ENCODE assay signal across 20 cellular contexts in genomic region chr5:142811840-142812557, GRCh38. TPM values are rescaled to one million over a fixed set of nuclear protein-coding genes. Genes with fewer than 3 reads are reported as not detected.
A peak's percentile ranks its signal among the peaks of the same experiment; 100 is the strongest.
DNase-seq lines count a peak whose midpoint lies in the region; ATAC-seq and TF ChIP-seq lines count a peak whose summit lies in the region.
"Had no signal": no experiment of that assay in that cellular context is flagged by ENCODE, and none has a peak within 500 bp of the region (broad histone marks: within the 10 kb centered on the region; RNA-seq: fewer than 3 reads in every experiment).

No MANE protein-coding gene starts in this region.

- peak overlapping the region in 1 of 7 donors; percentile 30 for H3K4me3 Mint-ChIP-seq in CD8-positive, alpha-beta memory T cell
- H3K4me3 Mint-ChIP-seq: activated CD4-positive, alpha-beta T cell treated with anti-CD3 and anti-CD28 coated beads, Interleukin-2, amount 10 ng/mL, durations not matched to agents 7 days and 5 days; activated naive CD8-positive, alpha-beta T cell treated with anti-CD3 and anti-CD28 coated beads, Interleukin-2, amount 10 ng/mL, durations not matched to agents 7 days and 5 days; CD4-positive, CD25-positive, alpha-beta regulatory T cell; neural progenitor cell had no signal

- no peak for ATAC-seq in Right ventricle myocardium inferior
- ATAC-seq: GM12878, left cardiac atrium had no signal

- no peaks in the 10 kb centered on the region for H3K9me3 Mint-ChIP-seq in CD8-positive, alpha-beta memory T cell
- H3K9me3 Mint-ChIP-seq: activated CD4-positive, alpha-beta T cell treated with anti-CD3 and anti-CD28 coated beads, Interleukin-2, amount 10 ng/mL, durations not matched to agents 7 days and 5 days; activated naive CD8-positive, alpha-beta T cell treated with anti-CD3 and anti-CD28 coated beads, Interleukin-2, amount 10 ng/mL, durations not matched to agents 7 days and 5 days; activated T-helper 2 cell treated with anti-CD3 and anti-CD28 coated beads, Interferon-gamma antibody, Interleukin-2, Interleukin-4, amounts not matched to agents 10 μg/mL and 5 μg/mL and 100 μg/mL, durations not matched to agents 14 hours and 24 hours and 36 hours; neural progenitor cell had no signal

- no peak for DNase-seq in left ventricle myocardium inferior
- no peak for DNase-seq in Right ventricle myocardium inferior (ENCODE audit: missing footprints)
- DNase-seq in SKM-1 (lab: John Stamatoyannopoulos, UW; ENCODE audit: unreplicated experiment), result peak; percentile 61
- DNase-seq in lung microvascular endothelial cell (ENCODE audit: low read depth in 2 of 2), result peak; percentile 53 to 67
- no peak for DNase-seq in GM20000 (ENCODE audit: low spot score)
- DNase-seq in prostate gland (ENCODE audit: low spot score), result no peak
- no peak for DNase-seq in BE2C
- DNase-seq in CD8-positive, alpha-beta memory T cell, result no peak
- DNase-seq: activated CD4-positive, alpha-beta T cell treated with anti-CD3 and anti-CD28 coated beads, Interleukin-2, amount 10 ng/mL, durations not matched to agents 7 days and 5 days; activated naive CD8-positive, alpha-beta T cell treated with anti-CD3 and anti-CD28 coated beads, Interleukin-2, amount 10 ng/mL, durations not matched to agents 7 days and 5 days; CD4-positive, CD25-positive, alpha-beta regulatory T cell; DMS153; left cardiac atrium; NCI-H1417; NCI-H524; SHP77; T-helper 1 cell had no signal

- H3K4me1 ChIP-seq in left ventricle myocardium inferior (peaks cover 100% of the 10 kb centered on the region), prostate gland (replicated peaks) (peaks cover 2% of the 10 kb centered on the region), BE2C (peaks cover 33% of the 10 kb centered on the region)
- peaks cover 12% of the 10 kb centered on the region for H3K4me1 ChIP-seq in CD8-positive, alpha-beta memory T cell (ENCODE audit: insufficient read depth, low read length)

- H3K27me3 Mint-ChIP-seq in CD8-positive, alpha-beta memory T cell, result no peaks in the 10 kb centered on the region
- H3K27me3 Mint-ChIP-seq: activated CD4-positive, alpha-beta T cell treated with anti-CD3 and anti-CD28 coated beads, Interleukin-2, amount 10 ng/mL, durations not matched to agents 7 days and 5 days; activated naive CD8-positive, alpha-beta T cell treated with anti-CD3 and anti-CD28 coated beads, Interleukin-2, amount 10 ng/mL, durations not matched to agents 7 days and 5 days; CD4-positive, CD25-positive, alpha-beta regulatory T cell had no signal

- no peak for TF ChIP-seq POLR2A in prostate gland (IDR thresholded peaks at IDR 0.05)

- 85% methylated on average over 10 of the region's 10 CpGs for WGBS in prostate gland

- peak overlapping the region in 3 of 8 donors; percentile 18 to 91 (median 80) for H3K27ac Mint-ChIP-seq in CD8-positive, alpha-beta memory T cell
- H3K27ac Mint-ChIP-seq: activated CD4-positive, alpha-beta T cell treated with anti-CD3 and anti-CD28 coated beads, Interleukin-2, amount 10 ng/mL, durations not matched to agents 7 days and 5 days; activated naive CD8-positive, alpha-beta T cell treated with anti-CD3 and anti-CD28 coated beads, Interleukin-2, amount 10 ng/mL, durations not matched to agents 7 days and 5 days; activated T-helper 2 cell treated with anti-CD3 and anti-CD28 coated beads, Interferon-gamma antibody, Interleukin-2, Interleukin-4, amounts not matched to agents 10 μg/mL and 5 μg/mL and 100 μg/mL, durations not matched to agents 14 hours and 24 hours and 36 hours; CD4-positive, CD25-positive, alpha-beta regulatory T cell; neural progenitor cell had no signal

- H3K9me3 ChIP-seq in left ventricle myocardium inferior (replicated peaks) (no peaks in the 10 kb centered on the region), prostate gland (no peaks in the 10 kb centered on the region), BE2C (no peaks in the 10 kb centered on the region)
- no peaks in the 10 kb centered on the region for H3K9me3 ChIP-seq in CD8-positive, alpha-beta memory T cell (ENCODE audit: low read length)

- H3K4me1 Mint-ChIP-seq in CD8-positive, alpha-beta memory T cell, result peaks cover 57 to 78% (median 77%) of the 10 kb centered on the region in 3 donors

- CTCF ChIA-PET in CD8-positive, alpha-beta memory T cell (lab: Charles Lee), result interaction anchor here (1.0 to 1.1 kb wide), 2 partner anchors 11 to 28 kb away, joined by 3 read pairs; no protein-coding TSS in a partner anchor

- H3K27me3 ChIP-seq in left ventricle myocardium inferior (ENCODE audit: low read depth), result no peaks in the 10 kb centered on the region
- H3K27me3 ChIP-seq in prostate gland (replicated peaks; ENCODE audit: insufficient read depth), result no peaks in the 10 kb centered on the region
- H3K27me3 ChIP-seq in BE2C, result no peaks in the 10 kb centered on the region
- H3K27me3 ChIP-seq in CD8-positive, alpha-beta memory T cell (ENCODE audit: insufficient read depth, low read length, poor library complexity, severe bottlenecking), result no peaks in the 10 kb centered on the region
- H3K27me3 ChIP-seq: neural progenitor cell had no signal

- POLR2A ChIA-PET in CD8-positive, alpha-beta memory T cell (lab: Charles Lee), result interaction anchor here (1.0 kb wide), 1 partner anchor 41 kb away, joined by 4 read pairs; the partner anchor contains the start of gene ARHGAP26

- peaks cover 0 to 13% (median 8%) of the 10 kb centered on the region in 3 donors for H3K36me3 Mint-ChIP-seq in CD8-positive, alpha-beta memory T cell

- H3K27ac ChIP-seq in left ventricle myocardium inferior (replicated peaks), result peak overlapping the region; percentile 83
- no peak overlapping the region for H3K27ac ChIP-seq in prostate gland
- H3K27ac ChIP-seq in CD8-positive, alpha-beta memory T cell (ENCODE audit: low read depth, low read length), result no peak overlapping the region
- H3K27ac ChIP-seq: neural progenitor cell had no signal

- H3K4me3 ChIP-seq in left ventricle myocardium inferior (no peak overlapping the region), prostate gland (no peak overlapping the region), BE2C (ENCODE audit: low read depth, low read length) (no peak overlapping the region)
- H3K4me3 ChIP-seq in CD8-positive, alpha-beta memory T cell (ENCODE audit: low read length), result no peak overlapping the region
- H3K4me3 ChIP-seq: GM12878, neural progenitor cell had no signal

- H3K36me3 ChIP-seq in left ventricle myocardium inferior (no peaks in the 10 kb centered on the region), prostate gland (no peaks in the 10 kb centered on the region), BE2C (no peaks in the 10 kb centered on the region)
- no peaks in the 10 kb centered on the region for H3K36me3 ChIP-seq in CD8-positive, alpha-beta memory T cell (ENCODE audit: insufficient read depth, low read length)
- H3K36me3 ChIP-seq: neural progenitor cell had no signal

- intact Hi-C loops in left ventricle myocardium inferior (cut with micrococcal nuclease), result loop anchor here (5.0 kb wide), 1 partner anchor 40 kb away; the partner anchor contains the start of gene ARHGAP26
- intact Hi-C loops in Right ventricle myocardium inferior (cut with DNase I), result loop anchor here (10.0 kb wide), 1 partner anchor 53 kb away; no protein-coding TSS in a partner anchor
- intact Hi-C loops in prostate gland (cut with DNase I), result no loop called here

- TF ChIP-seq CTCF in left ventricle myocardium inferior (IDR thresholded peaks at IDR 0.05; ENCODE audit: borderline replicate concordance) (no peak), GM20000 (IDR thresholded peaks at IDR 0.05; ENCODE audit: extremely low read depth, missing control alignments) (no peak), prostate gland (IDR thresholded peaks at IDR 0.05) (no peak), BE2C (IDR thresholded peaks at IDR 0.05; ENCODE audit: low read depth, low read length) (no peak)

RNA-seq across cellular contexts. Expression of gene ARHGAP26, which starts 41.8 kb away (rescaled TPM):
- total RNA-seq in left ventricle myocardium inferior (35.7 TPM), Right ventricle myocardium inferior (29.8 TPM), lung microvascular endothelial cell (15.7 and 34.5 TPM in 2 replicates), prostate gland (10 to 100 TPM; 11.7 to 39.8 TPM)
- 4.3 TPM for polyA plus RNA-seq in BE2C (2012; ENCODE audit: insufficient read depth, insufficient read length, low read depth)
- total RNA-seq in CD8-positive, alpha-beta memory T cell, result 10 to 100 TPM; 16.7 to 19.7 TPM
- 37.1 TPM for polyA plus RNA-seq in CD8-positive, alpha-beta memory T cell

Comparison
In these comparisons a context has a peak if more than half of its experiments do, and no peak if none do; other contexts are left out.
1. DNase-seq: peak in SKM-1 (single experiment) and lung microvascular endothelial cell (2 of 2); none in left ventricle myocardium inferior (single experiment), Right ventricle myocardium inferior (single experiment), GM20000 (single experiment), prostate gland (single experiment), BE2C (single experiment) and CD8-positive, alpha-beta memory T cell (0 of 5).